In the genomic region with DNA sequence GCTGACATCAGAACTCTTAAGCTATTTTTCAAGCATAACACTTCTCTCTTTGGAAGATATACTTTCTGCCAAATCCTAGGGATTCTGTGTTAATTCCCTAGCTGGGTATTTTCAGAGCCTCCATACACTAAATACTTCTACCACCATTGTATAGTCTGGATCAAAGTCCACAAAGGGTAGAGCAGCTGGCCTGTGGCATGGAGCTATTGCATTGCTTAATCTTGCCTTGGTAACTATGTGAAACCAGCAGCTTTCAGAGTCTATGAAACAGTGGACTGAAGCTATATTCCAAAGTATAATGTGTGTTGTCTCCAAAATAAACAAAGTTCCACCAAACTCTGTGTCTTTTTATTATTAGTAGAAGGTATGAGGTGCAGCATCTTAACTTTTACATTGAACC, we compare ENCODE assay signal across 18 cellular contexts.
"Had no signal": no experiment of that assay in that cellular context is flagged by ENCODE, and none has a peak within 500 bp of the region (broad histone marks: within the 10 kb centered on the region; RNA-seq: fewer than 3 reads in every experiment).

No MANE protein-coding gene starts in this region.

- DNase-seq: effector memory CD8-positive, alpha-beta T cell; gastrocnemius medialis; heart right ventricle; islet precursor cell; left ventricle myocardium inferior; naive thymus-derived CD8-positive, alpha-beta T cell; nucleus accumbens; ovary; right cardiac atrium; stimulated activated CD4-positive, alpha-beta T cell treated with anti-CD3 and anti-CD28 coated beads, Interleukin-4, amount 100 ng/mL, for 24 hours; stimulated activated naive B cell treated with anti-CD40 and anti-IgM and Interleukin-4, amounts not matched to agents 10 μg/mL and 1 μg/mL and 100 μg/mL, for 72 hours; stimulated activated naive CD8-positive, alpha-beta T cell treated with anti-CD3 and anti-CD28 coated beads, Interleukin-15, amount 100 ng/mL, for 72 hours; testis; upper lobe of right lung had no signal

- H3K36me3 ChIP-seq: esophagus muscularis mucosa, gastrocnemius medialis, heart right ventricle, left ventricle myocardium inferior, ovary, tibial nerve, upper lobe of right lung, vagina had no signal

- H3K27me3 ChIP-seq: esophagus muscularis mucosa, gastrocnemius medialis, heart right ventricle, ovary, testis, tibial nerve, upper lobe of right lung, vagina had no signal

- H3K4me3 ChIP-seq: esophagus muscularis mucosa, gastrocnemius medialis, heart right ventricle, left ventricle myocardium inferior, ovary, testis, tibial nerve, upper lobe of right lung, vagina had no signal

- H3K27ac ChIP-seq: epithelial cell of prostate, esophagus muscularis mucosa, gastrocnemius medialis, heart right ventricle, left ventricle myocardium inferior, ovary, testis, tibial nerve, upper lobe of right lung, vagina had no signal

- H3K9me3 ChIP-seq: esophagus muscularis mucosa, gastrocnemius medialis, left ventricle myocardium inferior, ovary, testis, tibial nerve, upper lobe of right lung, vagina had no signal

- H3K4me1 ChIP-seq: esophagus muscularis mucosa, gastrocnemius medialis, heart right ventricle, left ventricle myocardium inferior, testis, tibial nerve, upper lobe of right lung, vagina had no signal

- ATAC-seq: effector memory CD8-positive, alpha-beta T cell; gastrocnemius medialis; heart right ventricle; naive thymus-derived CD8-positive, alpha-beta T cell; right cardiac atrium; stimulated activated naive B cell treated with anti-CD40 and anti-IgM and Interleukin-4, amounts not matched to agents 10 μg/mL and 1 μg/mL and 100 μg/mL, for 72 hours; stimulated activated naive CD8-positive, alpha-beta T cell treated with anti-CD3 and anti-CD28 coated beads, Interleukin-15, amount 100 ng/mL, for 72 hours; upper lobe of right lung had no signal
